Comparison of ENCODE assay signal across 10 cellular contexts in the genomic region with DNA sequence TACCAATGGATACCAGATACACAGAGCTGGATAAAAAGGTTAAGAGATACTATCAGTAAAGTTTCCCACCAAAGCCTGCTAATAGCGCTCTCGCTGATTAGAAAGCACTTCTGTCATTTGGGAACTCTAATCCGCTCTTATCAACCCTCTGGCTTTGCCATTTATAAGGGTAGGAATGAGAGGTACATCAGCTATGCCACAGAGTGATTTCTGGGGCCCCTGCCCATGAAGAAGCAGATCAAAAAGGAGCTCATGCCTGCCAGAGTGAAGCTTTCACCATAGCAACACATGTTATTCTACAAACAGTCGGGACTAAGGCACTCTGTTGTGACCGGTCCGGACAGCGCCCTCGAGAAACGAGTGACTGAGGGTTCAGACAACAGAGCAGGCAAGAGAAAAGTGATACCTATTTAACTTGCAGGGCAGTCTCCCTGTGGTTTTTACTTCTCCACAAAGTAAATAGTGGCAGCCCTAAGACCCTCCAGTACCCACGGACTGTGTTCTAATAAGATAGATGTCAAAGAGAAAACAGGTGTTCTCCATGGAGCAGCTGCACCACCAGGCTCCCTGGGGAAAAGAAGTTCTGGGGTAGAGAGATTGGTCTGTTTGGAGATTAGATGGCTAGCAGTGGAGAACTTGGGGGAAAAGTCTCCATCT. TPM values are rescaled to one million over a fixed set of nuclear protein-coding genes. Genes with fewer than 3 reads are reported as not detected.
DNase-seq lines count a peak whose midpoint lies in the region; ATAC-seq and TF ChIP-seq lines count a peak whose summit lies in the region.
"Had no signal": no experiment of that assay in that cellular context is flagged by ENCODE, and none has a peak within 500 bp of the region (broad histone marks: within the 10 kb centered on the region; RNA-seq: fewer than 3 reads in every experiment).

No MANE protein-coding gene starts in this region.

- H3F3A ChIP-seq in Loucy (ENCODE audit: low read depth), result no peaks in the 10 kb centered on the region; the same call in 1 of the 2 replicates

- TF ChIP-seq CTCF in Loucy (conservative IDR thresholded peaks at IDR 0.05; ENCODE audit: low read length), result no peak
- no peak for TF ChIP-seq CTCF in hepatocyte (IDR thresholded peaks at IDR 0.05; ENCODE audit: poor library complexity)
- no peak for TF ChIP-seq CTCF in tibial artery (IDR thresholded peaks at IDR 0.05)

- peak overlapping the region; percentile 52 for H3K9ac ChIP-seq in Loucy (ENCODE audit: low read depth, low read length, poor library complexity, severe bottlenecking)

- H4K20me1 ChIP-seq in Loucy (ENCODE audit: insufficient read depth, low read length, poor library complexity, severe bottlenecking), result peaks cover 83% of the 10 kb centered on the region
- H4K20me1 ChIP-seq in hepatocyte (ENCODE audit: insufficient read depth, poor library complexity, severe bottlenecking), result peaks cover 11% of the 10 kb centered on the region

- H3K9me3 ChIP-seq in Loucy (ENCODE audit: insufficient read depth, low read depth, low read length) (no peaks in the 10 kb centered on the region), hepatocyte (ENCODE audit: low read depth) (no peaks in the 10 kb centered on the region), tibial artery (no peaks in the 10 kb centered on the region)

- 21% methylated on average over 10 of the region's 10 CpGs for WGBS in hepatocyte (ENCODE audit: low lambda C conversion rate, missing lambda C conversion rate)

- ATAC-seq in GM21619 (IDR thresholded peaks at IDR 0.05; ENCODE audit: unreplicated experiment) (no peak), GM21576 (IDR thresholded peaks at IDR 0.05; ENCODE audit: unreplicated experiment) (no peak)

- H3K36me3 ChIP-seq in Loucy (ENCODE audit: insufficient read depth, low read length) (no peaks in the 10 kb centered on the region), hepatocyte (replicated peaks; ENCODE audit: insufficient read depth, low read depth) (no peaks in the 10 kb centered on the region), tibial artery (no peaks in the 10 kb centered on the region)

- peak overlapping the region; percentile 95 for H3K4me2 ChIP-seq in Loucy (ENCODE audit: low read depth, low read length, poor library complexity, severe bottlenecking)
- peak overlapping the region; percentile 47 for H3K4me2 ChIP-seq in hepatocyte

- peaks cover 89% of the 10 kb centered on the region for H3K4me1 ChIP-seq in Loucy (ENCODE audit: insufficient read depth, low read length, poor library complexity, severe bottlenecking)
- H3K4me1 ChIP-seq in hepatocyte (ENCODE audit: insufficient read depth), result peaks cover 66% of the 10 kb centered on the region
- peaks cover 0 to 97% (median 83%) of the 10 kb centered on the region in 4 donors for H3K4me1 ChIP-seq in tibial artery

- H3K4me3 ChIP-seq in Loucy (ENCODE audit: low read length, poor library complexity, severe bottlenecking), result peak overlapping the region; percentile 88
- no peak overlapping the region for H3K4me3 ChIP-seq in hepatocyte
- peak overlapping the region in 1 of 2 donors; percentile 20 for H3K4me3 ChIP-seq in tibial artery

- H3K27me3 ChIP-seq in Loucy (ENCODE audit: insufficient read depth, low read length, poor library complexity, severe bottlenecking) (no peaks in the 10 kb centered on the region), hepatocyte (no peaks in the 10 kb centered on the region), tibial artery (no peaks in the 10 kb centered on the region)

- H2AFZ ChIP-seq in Loucy (ENCODE audit: low read length), result no peak overlapping the region
- no peak overlapping the region for H2AFZ ChIP-seq in hepatocyte

- DNase-seq in astrocyte of the hippocampus (ENCODE audit: low read depth, low spot score) (peak; percentile 75), hepatocyte (ENCODE audit: low spot score) (peak; percentile 36), tibial artery (peak; percentile 59 to 79), NCI-H774 (lab: John Stamatoyannopoulos, UW) (no peak)
- DNase-seq: NCI-H510A treated with DMSO at 0.1 percent for 48 hours; small intestine; stimulated activated CD8-positive, alpha-beta memory T cell treated with anti-CD3 and anti-CD28 coated beads, Interleukin-4, amount 100 ng/mL, for 48 hours had no signal

- intact Hi-C loops in tibial artery (cut with DNase I; ENCODE audit: low total_unique reads), result loop anchor here (5.0 to 10.0 kb wide), 2 partner anchors 64 to 424 kb away; a partner anchor contains a TSS

- H3K9me2 ChIP-seq in Loucy (replicated peaks; ENCODE audit: low read depth, low read length) (no peaks in the 10 kb centered on the region), hepatocyte (replicated peaks; ENCODE audit: insufficient read depth) (no peaks in the 10 kb centered on the region)

- H3K27ac ChIP-seq in hepatocyte, result peak overlapping the region; percentile 55
- peak overlapping the region; percentile 98 to 99 for H3K27ac ChIP-seq in tibial artery

- H3K79me2 ChIP-seq in Loucy (ENCODE audit: insufficient read depth, low read length), result peaks cover 100% of the 10 kb centered on the region
- H3K79me2 ChIP-seq in hepatocyte, result peaks cover 97% of the 10 kb centered on the region

RNA-seq across cellular contexts. Expression of a gene that starts 5.6 kb away (rescaled TPM):
- total RNA-seq in hepatocyte, result 47.6 and 48.2 TPM in 2 replicates
- 20.8 and 29.6 TPM in 2 replicates for polyA plus RNA-seq in hepatocyte
